In genomic region chr17:31803494-31804213, GRCh38 we compare ENCODE assay signal across 1 cellular context.
TF ChIP-seq lines count a peak whose summit lies in the region.

No MANE protein-coding gene starts in this region.

TF ChIP-seq in HepG2, 621 proteins besides CTCF, POLR2A, EP300 and RAD21 (continued from another document and continues in another):
- TF ChIP-seq, protein P1, sequence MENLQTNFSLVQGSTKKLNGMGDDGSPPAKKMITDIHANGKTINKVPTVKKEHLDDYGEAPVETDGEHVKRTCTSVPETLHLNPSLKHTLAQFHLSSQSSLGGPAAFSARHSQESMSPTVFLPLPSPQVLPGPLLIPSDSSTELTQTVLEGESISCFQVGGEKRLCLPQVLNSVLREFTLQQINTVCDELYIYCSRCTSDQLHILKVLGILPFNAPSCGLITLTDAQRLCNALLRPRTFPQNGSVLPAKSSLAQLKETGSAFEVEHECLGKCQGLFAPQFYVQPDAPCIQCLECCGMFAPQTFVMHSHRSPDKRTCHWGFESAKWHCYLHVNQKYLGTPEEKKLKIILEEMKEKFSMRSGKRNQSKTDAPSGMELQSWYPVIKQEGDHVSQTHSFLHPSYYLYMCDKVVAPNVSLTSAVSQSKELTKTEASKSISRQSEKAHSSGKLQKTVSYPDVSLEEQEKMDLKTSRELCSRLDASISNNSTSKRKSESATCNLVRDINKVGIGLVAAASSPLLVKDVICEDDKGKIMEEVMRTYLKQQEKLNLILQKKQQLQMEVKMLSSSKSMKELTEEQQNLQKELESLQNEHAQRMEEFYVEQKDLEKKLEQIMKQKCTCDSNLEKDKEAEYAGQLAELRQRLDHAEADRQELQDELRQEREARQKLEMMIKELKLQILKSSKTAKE (CRISPR knock-in tag; IDR thresholded peaks at IDR 0.05; ENCODE audit: borderline replicate concordance), result peak; percentile 92
- TF ChIP-seq, protein P2, sequence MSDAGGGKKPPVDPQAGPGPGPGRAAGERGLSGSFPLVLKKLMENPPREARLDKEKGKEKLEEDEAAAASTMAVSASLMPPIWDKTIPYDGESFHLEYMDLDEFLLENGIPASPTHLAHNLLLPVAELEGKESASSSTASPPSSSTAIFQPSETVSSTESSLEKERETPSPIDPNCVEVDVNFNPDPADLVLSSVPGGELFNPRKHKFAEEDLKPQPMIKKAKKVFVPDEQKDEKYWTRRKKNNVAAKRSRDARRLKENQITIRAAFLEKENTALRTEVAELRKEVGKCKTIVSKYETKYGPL (CRISPR knock-in tag; IDR thresholded peaks at IDR 0.05), result no peak
- TF ChIP-seq JARID2 (CRISPR knock-in tag; IDR thresholded peaks at IDR 0.05; ENCODE audit: insufficient replicate concordance) (no peak), CBX2 (IDR thresholded peaks at IDR 0.05; ENCODE audit: low read depth, low read length) (no peak), CBX2 (CRISPR knock-in tag; IDR thresholded peaks at IDR 0.05; ENCODE audit: low read depth) (no peak), PLRG1 (conservative IDR thresholded peaks at IDR 0.05) (no peak), ZNF75D (CRISPR knock-in tag; IDR thresholded peaks at IDR 0.05; ENCODE audit: borderline replicate concordance) (no peak), ZNF263 (CRISPR knock-in tag; IDR thresholded peaks at IDR 0.05) (peak; percentile 80), KLF11 (CRISPR knock-in tag; IDR thresholded peaks at IDR 0.05) (peak; percentile 51; the same call in 1 of the 2 replicates), NFRKB (IDR thresholded peaks at IDR 0.05) (no peak), TSC22D2 (CRISPR knock-in tag; IDR thresholded peaks at IDR 0.05; ENCODE audit: borderline replicate concordance) (no peak), KDM1A (CRISPR knock-in tag; IDR thresholded peaks at IDR 0.05) (no peak), SMARCE1 (IDR thresholded peaks at IDR 0.05; ENCODE audit: borderline replicate concordance) (no peak), ESRRA (CRISPR knock-in tag; IDR thresholded peaks at IDR 0.05; ENCODE audit: low read depth) (peak; percentile 83; the same call in 1 of the 2 replicates), ZNF577 (CRISPR knock-in tag; IDR thresholded peaks at IDR 0.05; ENCODE audit: borderline replicate concordance, low read depth) (no peak), ZNF256 (CRISPR knock-in tag; conservative IDR thresholded peaks at IDR 0.05) (no peak), ZEB1 (IDR thresholded peaks at IDR 0.05; ENCODE audit: insufficient replicate concordance, low read depth) (no peak), ZNF335 (CRISPR knock-in tag; IDR thresholded peaks at IDR 0.05) (no peak), ZNF280D (CRISPR knock-in tag; IDR thresholded peaks at IDR 0.05) (peak; percentile 76; the same call in 1 of the 2 replicates), ZNF350 (CRISPR knock-in tag; IDR thresholded peaks at IDR 0.05; ENCODE audit: borderline replicate concordance, low read depth) (peak; percentile 65; the same call in 1 of the 2 replicates), ZNF207 (IDR thresholded peaks at IDR 0.05; ENCODE audit: borderline replicate concordance) (no peak), FOXK1 (CRISPR knock-in tag; IDR thresholded peaks at IDR 0.05; ENCODE audit: borderline replicate concordance, low read depth) (peak; percentile 93), TOE1 (CRISPR knock-in tag; IDR thresholded peaks at IDR 0.05) (peak; percentile 56; the same call in 1 of the 2 replicates), TRIM24 (CRISPR knock-in tag; IDR thresholded peaks at IDR 0.05) (peak; percentile 84), CC2D1A (CRISPR knock-in tag; IDR thresholded peaks at IDR 0.05) (no peak), SRSF1 (optimal IDR thresholded peaks at IDR 0.05; ENCODE audit: low read depth, low read length) (no peak), RXRA (CRISPR knock-in tag; IDR thresholded peaks at IDR 0.05) (peak; percentile 63; the same call in 1 of the 2 replicates), ZNF589 (CRISPR knock-in tag; conservative IDR thresholded peaks at IDR 0.05) (peak; percentile 77; the same call in 1 of the 2 replicates), ARHGAP35 (CRISPR knock-in tag; IDR thresholded peaks at IDR 0.05; ENCODE audit: borderline replicate concordance) (no peak), JUND (CRISPR knock-in tag; IDR thresholded peaks at IDR 0.05) (no peak), ARID4A (CRISPR knock-in tag; IDR thresholded peaks at IDR 0.05; ENCODE audit: borderline replicate concordance) (peak; percentile 57; the same call in 1 of the 2 replicates)
- TF ChIP-seq, protein P3, sequence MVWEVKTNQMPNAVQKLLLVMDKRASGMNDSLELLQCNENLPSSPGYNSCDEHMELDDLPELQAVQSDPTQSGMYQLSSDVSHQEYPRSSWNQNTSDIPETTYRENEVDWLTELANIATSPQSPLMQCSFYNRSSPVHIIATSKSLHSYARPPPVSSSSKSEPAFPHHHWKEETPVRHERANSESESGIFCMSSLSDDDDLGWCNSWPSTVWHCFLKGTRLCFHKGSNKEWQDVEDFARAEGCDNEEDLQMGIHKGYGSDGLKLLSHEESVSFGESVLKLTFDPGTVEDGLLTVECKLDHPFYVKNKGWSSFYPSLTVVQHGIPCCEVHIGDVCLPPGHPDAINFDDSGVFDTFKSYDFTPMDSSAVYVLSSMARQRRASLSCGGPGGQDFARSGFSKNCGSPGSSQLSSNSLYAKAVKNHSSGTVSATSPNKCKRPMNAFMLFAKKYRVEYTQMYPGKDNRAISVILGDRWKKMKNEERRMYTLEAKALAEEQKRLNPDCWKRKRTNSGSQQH (CRISPR knock-in tag; IDR thresholded peaks at IDR 0.05; ENCODE audit: low read depth), result no peak; the same call in 1 of the 2 replicates
- TF ChIP-seq, protein P4, sequence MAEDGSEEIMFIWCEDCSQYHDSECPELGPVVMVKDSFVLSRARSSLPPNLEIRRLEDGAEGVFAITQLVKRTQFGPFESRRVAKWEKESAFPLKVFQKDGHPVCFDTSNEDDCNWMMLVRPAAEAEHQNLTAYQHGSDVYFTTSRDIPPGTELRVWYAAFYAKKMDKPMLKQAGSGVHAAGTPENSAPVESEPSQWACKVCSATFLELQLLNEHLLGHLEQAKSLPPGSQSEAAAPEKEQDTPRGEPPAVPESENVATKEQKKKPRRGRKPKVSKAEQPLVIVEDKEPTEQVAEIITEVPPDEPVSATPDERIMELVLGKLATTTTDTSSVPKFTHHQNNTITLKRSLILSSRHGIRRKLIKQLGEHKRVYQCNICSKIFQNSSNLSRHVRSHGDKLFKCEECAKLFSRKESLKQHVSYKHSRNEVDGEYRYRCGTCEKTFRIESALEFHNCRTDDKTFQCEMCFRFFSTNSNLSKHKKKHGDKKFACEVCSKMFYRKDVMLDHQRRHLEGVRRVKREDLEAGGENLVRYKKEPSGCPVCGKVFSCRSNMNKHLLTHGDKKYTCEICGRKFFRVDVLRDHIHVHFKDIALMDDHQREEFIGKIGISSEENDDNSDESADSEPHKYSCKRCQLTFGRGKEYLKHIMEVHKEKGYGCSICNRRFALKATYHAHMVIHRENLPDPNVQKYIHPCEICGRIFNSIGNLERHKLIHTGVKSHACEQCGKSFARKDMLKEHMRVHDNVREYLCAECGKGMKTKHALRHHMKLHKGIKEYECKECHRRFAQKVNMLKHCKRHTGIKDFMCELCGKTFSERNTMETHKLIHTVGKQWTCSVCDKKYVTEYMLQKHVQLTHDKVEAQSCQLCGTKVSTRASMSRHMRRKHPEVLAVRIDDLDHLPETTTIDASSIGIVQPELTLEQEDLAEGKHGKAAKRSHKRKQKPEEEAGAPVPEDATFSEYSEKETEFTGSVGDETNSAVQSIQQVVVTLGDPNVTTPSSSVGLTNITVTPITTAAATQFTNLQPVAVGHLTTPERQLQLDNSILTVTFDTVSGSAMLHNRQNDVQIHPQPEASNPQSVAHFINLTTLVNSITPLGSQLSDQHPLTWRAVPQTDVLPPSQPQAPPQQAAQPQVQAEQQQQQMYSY (CRISPR knock-in tag; IDR thresholded peaks at IDR 0.05), result no peak
- TF ChIP-seq, protein P5, sequence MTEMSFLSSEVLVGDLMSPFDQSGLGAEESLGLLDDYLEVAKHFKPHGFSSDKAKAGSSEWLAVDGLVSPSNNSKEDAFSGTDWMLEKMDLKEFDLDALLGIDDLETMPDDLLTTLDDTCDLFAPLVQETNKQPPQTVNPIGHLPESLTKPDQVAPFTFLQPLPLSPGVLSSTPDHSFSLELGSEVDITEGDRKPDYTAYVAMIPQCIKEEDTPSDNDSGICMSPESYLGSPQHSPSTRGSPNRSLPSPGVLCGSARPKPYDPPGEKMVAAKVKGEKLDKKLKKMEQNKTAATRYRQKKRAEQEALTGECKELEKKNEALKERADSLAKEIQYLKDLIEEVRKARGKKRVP (CRISPR knock-in tag; IDR thresholded peaks at IDR 0.05), result peak in 1 of 2 experiments; percentile 82; a peak in 2 of 4 replicates
- TF ChIP-seq, protein P6, sequence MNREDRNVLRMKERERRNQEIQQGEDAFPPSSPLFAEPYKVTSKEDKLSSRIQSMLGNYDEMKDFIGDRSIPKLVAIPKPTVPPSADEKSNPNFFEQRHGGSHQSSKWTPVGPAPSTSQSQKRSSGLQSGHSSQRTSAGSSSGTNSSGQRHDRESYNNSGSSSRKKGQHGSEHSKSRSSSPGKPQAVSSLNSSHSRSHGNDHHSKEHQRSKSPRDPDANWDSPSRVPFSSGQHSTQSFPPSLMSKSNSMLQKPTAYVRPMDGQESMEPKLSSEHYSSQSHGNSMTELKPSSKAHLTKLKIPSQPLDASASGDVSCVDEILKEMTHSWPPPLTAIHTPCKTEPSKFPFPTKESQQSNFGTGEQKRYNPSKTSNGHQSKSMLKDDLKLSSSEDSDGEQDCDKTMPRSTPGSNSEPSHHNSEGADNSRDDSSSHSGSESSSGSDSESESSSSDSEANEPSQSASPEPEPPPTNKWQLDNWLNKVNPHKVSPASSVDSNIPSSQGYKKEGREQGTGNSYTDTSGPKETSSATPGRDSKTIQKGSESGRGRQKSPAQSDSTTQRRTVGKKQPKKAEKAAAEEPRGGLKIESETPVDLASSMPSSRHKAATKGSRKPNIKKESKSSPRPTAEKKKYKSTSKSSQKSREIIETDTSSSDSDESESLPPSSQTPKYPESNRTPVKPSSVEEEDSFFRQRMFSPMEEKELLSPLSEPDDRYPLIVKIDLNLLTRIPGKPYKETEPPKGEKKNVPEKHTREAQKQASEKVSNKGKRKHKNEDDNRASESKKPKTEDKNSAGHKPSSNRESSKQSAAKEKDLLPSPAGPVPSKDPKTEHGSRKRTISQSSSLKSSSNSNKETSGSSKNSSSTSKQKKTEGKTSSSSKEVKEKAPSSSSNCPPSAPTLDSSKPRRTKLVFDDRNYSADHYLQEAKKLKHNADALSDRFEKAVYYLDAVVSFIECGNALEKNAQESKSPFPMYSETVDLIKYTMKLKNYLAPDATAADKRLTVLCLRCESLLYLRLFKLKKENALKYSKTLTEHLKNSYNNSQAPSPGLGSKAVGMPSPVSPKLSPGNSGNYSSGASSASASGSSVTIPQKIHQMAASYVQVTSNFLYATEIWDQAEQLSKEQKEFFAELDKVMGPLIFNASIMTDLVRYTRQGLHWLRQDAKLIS (CRISPR knock-in tag; IDR thresholded peaks at IDR 0.05), result no peak
- TF ChIP-seq, protein P7, sequence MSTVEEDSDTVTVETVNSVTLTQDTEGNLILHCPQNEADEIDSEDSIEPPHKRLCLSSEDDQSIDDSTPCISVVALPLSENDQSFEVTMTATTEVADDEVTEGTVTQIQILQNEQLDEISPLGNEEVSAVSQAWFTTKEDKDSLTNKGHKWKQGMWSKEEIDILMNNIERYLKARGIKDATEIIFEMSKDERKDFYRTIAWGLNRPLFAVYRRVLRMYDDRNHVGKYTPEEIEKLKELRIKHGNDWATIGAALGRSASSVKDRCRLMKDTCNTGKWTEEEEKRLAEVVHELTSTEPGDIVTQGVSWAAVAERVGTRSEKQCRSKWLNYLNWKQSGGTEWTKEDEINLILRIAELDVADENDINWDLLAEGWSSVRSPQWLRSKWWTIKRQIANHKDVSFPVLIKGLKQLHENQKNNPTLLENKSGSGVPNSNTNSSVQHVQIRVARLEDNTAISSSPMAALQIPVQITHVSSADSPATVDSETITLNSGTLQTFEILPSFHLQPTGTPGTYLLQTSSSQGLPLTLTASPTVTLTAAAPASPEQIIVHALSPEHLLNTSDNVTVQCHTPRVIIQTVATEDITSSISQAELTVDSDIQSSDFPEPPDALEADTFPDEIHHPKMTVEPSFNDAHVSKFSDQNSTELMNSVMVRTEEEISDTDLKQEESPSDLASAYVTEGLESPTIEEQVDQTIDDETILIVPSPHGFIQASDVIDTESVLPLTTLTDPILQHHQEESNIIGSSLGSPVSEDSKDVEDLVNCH (CRISPR knock-in tag; IDR thresholded peaks at IDR 0.05), result no peak
